ENCODE assay signal across 9 cellular contexts in the genomic region with DNA sequence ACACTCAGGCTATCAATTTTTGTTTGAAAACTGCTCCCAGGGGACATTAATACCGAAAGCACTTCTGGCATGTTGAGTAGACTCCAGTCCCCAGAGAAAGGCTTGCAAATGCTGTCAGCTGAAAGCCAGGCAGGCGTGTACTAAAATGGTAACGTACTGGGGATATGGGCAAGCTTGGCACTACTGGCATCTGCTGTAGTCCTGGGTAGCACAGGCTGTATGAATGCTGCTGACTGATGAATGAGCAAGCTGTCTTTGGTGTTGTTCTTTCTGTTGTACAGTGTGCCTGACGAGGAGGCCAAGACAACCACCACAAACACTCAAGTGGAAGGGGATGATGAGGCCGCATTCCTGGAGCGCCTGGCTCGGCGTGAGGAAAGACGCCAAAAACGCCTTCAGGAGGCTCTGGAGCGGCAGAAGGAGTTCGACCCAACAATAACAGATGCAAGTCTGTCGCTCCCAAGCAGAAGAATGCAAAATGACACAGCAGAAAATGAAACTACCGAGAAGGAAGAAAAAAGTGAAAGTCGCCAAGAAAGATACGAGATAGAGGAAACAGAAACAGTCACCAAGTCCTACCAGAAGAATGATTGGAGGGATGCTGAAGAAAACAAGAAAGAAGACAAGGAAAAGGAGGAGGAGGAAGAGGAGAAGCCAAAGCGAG.
DNase-seq lines count a peak whose midpoint lies in the region; ATAC-seq lines count a peak whose summit lies in the region.
"Had no signal": no experiment of that assay in that cellular context is flagged by ENCODE, and none has a peak within 500 bp of the region (broad histone marks: within the 10 kb centered on the region; RNA-seq: fewer than 3 reads in every experiment).

No MANE protein-coding gene starts in this region.

- DNase-seq in NCI-H2171 treated with DMSO at 0.1 percent for 48 hours (lab: John Stamatoyannopoulos, UW) (peak; percentile 11), NCI-H2171 (lab: John Stamatoyannopoulos, UW) (no peak), NCI-H748 (lab: John Stamatoyannopoulos, UW; ENCODE audit: unreplicated experiment) (no peak), CD1c-positive myeloid dendritic cell (ENCODE audit: extremely low spot score) (no peak)
- no peak for DNase-seq in effector memory CD8-positive, alpha-beta T cell
- no peak for DNase-seq in stimulated activated effector memory CD8-positive, alpha-beta T cell treated with anti-CD3 and anti-CD28 coated beads, Interleukin-12 subunit alpha, Interleukin-12 subunit beta, amount 100 ng/mL, for 72 hours (ENCODE audit: low spot score in 2 of 2)
- DNase-seq in effector CD8-positive, alpha-beta T cell (lab: John Stamatoyannopoulos, UW): no peak
- DNase-seq: lower lobe of right lung had no signal

- peak overlapping the region; percentile 2 to 32 for H3K4me3 Mint-ChIP-seq in effector memory CD8-positive, alpha-beta T cell
- peak overlapping the region; percentile 4 for H3K4me3 Mint-ChIP-seq in stimulated activated effector memory CD8-positive, alpha-beta T cell treated with anti-CD3 and anti-CD28 coated beads, Interleukin-12 subunit alpha, Interleukin-12 subunit beta, amount 100 ng/mL, for 72 hours

- peaks cover 0 to 6% of the 10 kb centered on the region in 2 donors for H3K27me3 Mint-ChIP-seq in effector memory CD8-positive, alpha-beta T cell

- H3K36me3 Mint-ChIP-seq in effector memory CD8-positive, alpha-beta T cell (ENCODE audit: insufficient read depth): no peaks in the 10 kb centered on the region
- H3K36me3 Mint-ChIP-seq in stimulated activated effector memory CD8-positive, alpha-beta T cell treated with anti-CD3 and anti-CD28 coated beads, Interleukin-12 subunit alpha, Interleukin-12 subunit beta, amount 100 ng/mL, for 72 hours: no peaks in the 10 kb centered on the region

- H3K9me3 Mint-ChIP-seq in effector memory CD8-positive, alpha-beta T cell: no peaks in the 10 kb centered on the region
- no peaks in the 10 kb centered on the region for H3K9me3 Mint-ChIP-seq in stimulated activated effector memory CD8-positive, alpha-beta T cell treated with anti-CD3 and anti-CD28 coated beads, Interleukin-12 subunit alpha, Interleukin-12 subunit beta, amount 100 ng/mL, for 72 hours

- peaks cover 6 to 7% of the 10 kb centered on the region in 2 donors for H3K4me1 Mint-ChIP-seq in effector memory CD8-positive, alpha-beta T cell (ENCODE audit: low read depth in 2 of 2)
- H3K4me1 Mint-ChIP-seq in stimulated activated effector memory CD8-positive, alpha-beta T cell treated with anti-CD3 and anti-CD28 coated beads, Interleukin-12 subunit alpha, Interleukin-12 subunit beta, amount 100 ng/mL, for 72 hours: peaks cover 11% of the 10 kb centered on the region

- no peak overlapping the region for H3K27ac Mint-ChIP-seq in effector memory CD8-positive, alpha-beta T cell
- H3K27ac Mint-ChIP-seq in stimulated activated effector memory CD8-positive, alpha-beta T cell treated with anti-CD3 and anti-CD28 coated beads, Interleukin-12 subunit alpha, Interleukin-12 subunit beta, amount 100 ng/mL, for 72 hours: no peak overlapping the region

- peak; percentile 70 for ATAC-seq in HG03342 (IDR thresholded peaks at IDR 0.05; ENCODE audit: unreplicated experiment)
- ATAC-seq in effector memory CD8-positive, alpha-beta T cell (replicated peaks): no peak
- ATAC-seq in stimulated activated effector memory CD8-positive, alpha-beta T cell treated with anti-CD3 and anti-CD28 coated beads, Interleukin-12 subunit alpha, Interleukin-12 subunit beta, amount 100 ng/mL, for 72 hours: no peak
